Comparison of ENCODE assay signal across 1 cellular context in the genomic region with DNA sequence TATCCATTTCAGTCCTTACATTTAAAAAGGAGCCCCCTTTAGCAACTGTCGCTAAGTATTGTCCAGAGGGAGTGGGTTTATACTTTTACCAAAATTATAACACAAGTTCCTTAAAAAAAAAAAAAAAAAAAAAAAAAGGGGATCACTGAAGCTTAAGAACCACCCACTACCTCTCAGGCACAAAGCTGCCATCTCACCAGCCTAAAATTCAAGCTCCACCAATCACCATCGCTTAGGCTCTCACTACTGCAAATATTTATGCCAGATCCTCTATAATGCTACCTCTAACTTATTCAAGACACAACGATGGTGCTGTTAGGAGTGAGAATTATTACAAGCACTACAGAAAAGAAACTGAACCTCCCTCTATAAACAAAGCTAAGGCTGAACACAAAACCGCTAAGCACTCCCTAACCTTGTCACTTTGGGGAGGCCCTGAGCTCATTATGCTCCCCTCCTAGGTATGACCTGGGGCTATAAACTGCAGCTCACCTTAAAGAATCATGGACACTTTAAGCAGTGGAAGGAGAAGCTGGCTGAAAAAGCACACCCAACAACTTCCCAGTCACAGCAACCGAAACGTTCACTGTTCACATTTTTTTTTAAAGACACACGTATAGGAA.
TF ChIP-seq lines count a peak whose summit lies in the region.

No MANE protein-coding gene starts in this region.

TF ChIP-seq in GM23338, 12 proteins besides CTCF, POLR2A, EP300 and RAD21:
- TF ChIP-seq, protein P1, sequence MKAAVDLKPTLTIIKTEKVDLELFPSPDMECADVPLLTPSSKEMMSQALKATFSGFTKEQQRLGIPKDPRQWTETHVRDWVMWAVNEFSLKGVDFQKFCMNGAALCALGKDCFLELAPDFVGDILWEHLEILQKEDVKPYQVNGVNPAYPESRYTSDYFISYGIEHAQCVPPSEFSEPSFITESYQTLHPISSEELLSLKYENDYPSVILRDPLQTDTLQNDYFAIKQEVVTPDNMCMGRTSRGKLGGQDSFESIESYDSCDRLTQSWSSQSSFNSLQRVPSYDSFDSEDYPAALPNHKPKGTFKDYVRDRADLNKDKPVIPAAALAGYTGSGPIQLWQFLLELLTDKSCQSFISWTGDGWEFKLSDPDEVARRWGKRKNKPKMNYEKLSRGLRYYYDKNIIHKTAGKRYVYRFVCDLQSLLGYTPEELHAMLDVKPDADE (IDR thresholded peaks at IDR 0.05), result no peak
- TF ChIP-seq CREB1 (CRISPR knock-in tag; IDR thresholded peaks at IDR 0.05; ENCODE audit: low read depth), result no peak
- TF ChIP-seq EZH2phosphoT487 (IDR thresholded peaks at IDR 0.05; ENCODE audit: unreplicated experiment), result no peak
- TF ChIP-seq, protein P2, sequence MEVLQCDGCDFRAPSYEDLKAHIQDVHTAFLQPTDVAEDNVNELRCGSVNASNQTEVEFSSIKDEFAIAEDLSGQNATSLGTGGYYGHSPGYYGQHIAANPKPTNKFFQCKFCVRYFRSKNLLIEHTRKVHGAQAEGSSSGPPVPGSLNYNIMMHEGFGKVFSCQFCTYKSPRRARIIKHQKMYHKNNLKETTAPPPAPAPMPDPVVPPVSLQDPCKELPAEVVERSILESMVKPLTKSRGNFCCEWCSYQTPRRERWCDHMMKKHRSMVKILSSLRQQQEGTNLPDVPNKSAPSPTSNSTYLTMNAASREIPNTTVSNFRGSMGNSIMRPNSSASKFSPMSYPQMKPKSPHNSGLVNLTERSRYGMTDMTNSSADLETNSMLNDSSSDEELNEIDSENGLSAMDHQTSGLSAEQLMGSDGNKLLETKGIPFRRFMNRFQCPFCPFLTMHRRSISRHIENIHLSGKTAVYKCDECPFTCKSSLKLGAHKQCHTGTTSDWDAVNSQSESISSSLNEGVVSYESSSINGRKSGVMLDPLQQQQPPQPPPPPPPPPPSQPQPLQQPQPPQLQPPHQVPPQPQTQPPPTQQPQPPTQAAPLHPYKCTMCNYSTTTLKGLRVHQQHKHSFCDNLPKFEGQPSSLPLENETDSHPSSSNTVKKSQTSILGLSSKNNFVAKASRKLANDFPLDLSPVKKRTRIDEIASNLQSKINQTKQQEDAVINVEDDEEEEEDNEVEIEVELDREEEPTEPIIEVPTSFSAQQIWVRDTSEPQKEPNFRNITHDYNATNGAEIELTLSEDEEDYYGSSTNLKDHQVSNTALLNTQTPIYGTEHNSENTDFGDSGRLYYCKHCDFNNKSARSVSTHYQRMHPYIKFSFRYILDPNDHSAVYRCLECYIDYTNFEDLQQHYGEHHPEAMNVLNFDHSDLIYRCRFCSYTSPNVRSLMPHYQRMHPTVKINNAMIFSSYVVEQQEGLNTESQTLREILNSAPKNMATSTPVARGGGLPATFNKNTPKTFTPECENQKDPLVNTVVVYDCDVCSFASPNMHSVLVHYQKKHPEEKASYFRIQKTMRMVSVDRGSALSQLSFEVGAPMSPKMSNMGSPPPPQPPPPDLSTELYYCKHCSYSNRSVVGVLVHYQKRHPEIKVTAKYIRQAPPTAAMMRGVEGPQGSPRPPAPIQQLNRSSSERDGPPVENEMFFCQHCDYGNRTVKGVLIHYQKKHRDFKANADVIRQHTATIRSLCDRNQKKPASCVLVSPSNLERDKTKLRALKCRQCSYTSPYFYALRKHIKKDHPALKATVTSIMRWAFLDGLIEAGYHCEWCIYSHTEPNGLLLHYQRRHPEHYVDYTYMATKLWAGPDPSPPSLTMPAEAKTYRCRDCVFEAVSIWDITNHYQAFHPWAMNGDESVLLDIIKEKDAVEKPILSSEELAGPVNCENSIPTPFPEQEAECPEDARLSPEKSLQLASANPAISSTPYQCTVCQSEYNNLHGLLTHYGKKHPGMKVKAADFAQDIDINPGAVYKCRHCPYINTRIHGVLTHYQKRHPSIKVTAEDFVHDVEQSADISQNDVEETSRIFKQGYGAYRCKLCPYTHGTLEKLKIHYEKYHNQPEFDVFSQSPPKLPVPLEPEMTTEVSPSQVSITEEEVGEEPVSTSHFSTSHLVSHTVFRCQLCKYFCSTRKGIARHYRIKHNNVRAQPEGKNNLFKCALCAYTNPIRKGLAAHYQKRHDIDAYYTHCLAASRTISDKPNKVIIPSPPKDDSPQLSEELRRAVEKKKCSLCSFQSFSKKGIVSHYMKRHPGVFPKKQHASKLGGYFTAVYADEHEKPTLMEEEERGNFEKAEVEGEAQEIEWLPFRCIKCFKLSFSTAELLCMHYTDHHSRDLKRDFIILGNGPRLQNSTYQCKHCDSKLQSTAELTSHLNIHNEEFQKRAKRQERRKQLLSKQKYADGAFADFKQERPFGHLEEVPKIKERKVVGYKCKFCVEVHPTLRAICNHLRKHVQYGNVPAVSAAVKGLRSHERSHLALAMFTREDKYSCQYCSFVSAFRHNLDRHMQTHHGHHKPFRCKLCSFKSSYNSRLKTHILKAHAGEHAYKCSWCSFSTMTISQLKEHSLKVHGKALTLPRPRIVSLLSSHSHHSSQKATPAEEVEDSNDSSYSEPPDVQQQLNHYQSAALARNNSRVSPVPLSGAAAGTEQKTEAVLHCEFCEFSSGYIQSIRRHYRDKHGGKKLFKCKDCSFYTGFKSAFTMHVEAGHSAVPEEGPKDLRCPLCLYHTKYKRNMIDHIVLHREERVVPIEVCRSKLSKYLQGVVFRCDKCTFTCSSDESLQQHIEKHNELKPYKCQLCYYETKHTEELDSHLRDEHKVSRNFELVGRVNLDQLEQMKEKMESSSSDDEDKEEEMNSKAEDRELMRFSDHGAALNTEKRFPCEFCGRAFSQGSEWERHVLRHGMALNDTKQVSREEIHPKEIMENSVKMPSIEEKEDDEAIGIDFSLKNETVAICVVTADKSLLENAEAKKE (CRISPR knock-in tag; IDR thresholded peaks at IDR 0.05), result no peak
- TF ChIP-seq JUNB (IDR thresholded peaks at IDR 0.05; ENCODE audit: unreplicated experiment), result no peak
- no peak for TF ChIP-seq STAT1 (IDR thresholded peaks at IDR 0.05; ENCODE audit: unreplicated experiment)
- no peak for TF ChIP-seq ZNF331 (CRISPR knock-in tag; IDR thresholded peaks at IDR 0.05; ENCODE audit: low read depth)
- TF ChIP-seq, protein P3, sequence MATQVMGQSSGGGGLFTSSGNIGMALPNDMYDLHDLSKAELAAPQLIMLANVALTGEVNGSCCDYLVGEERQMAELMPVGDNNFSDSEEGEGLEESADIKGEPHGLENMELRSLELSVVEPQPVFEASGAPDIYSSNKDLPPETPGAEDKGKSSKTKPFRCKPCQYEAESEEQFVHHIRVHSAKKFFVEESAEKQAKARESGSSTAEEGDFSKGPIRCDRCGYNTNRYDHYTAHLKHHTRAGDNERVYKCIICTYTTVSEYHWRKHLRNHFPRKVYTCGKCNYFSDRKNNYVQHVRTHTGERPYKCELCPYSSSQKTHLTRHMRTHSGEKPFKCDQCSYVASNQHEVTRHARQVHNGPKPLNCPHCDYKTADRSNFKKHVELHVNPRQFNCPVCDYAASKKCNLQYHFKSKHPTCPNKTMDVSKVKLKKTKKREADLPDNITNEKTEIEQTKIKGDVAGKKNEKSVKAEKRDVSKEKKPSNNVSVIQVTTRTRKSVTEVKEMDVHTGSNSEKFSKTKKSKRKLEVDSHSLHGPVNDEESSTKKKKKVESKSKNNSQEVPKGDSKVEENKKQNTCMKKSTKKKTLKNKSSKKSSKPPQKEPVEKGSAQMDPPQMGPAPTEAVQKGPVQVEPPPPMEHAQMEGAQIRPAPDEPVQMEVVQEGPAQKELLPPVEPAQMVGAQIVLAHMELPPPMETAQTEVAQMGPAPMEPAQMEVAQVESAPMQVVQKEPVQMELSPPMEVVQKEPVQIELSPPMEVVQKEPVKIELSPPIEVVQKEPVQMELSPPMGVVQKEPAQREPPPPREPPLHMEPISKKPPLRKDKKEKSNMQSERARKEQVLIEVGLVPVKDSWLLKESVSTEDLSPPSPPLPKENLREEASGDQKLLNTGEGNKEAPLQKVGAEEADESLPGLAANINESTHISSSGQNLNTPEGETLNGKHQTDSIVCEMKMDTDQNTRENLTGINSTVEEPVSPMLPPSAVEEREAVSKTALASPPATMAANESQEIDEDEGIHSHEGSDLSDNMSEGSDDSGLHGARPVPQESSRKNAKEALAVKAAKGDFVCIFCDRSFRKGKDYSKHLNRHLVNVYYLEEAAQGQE (IDR thresholded peaks at IDR 0.05; ENCODE audit: unreplicated experiment), result no peak
- TF ChIP-seq ZNF114 (CRISPR knock-in tag; IDR thresholded peaks at IDR 0.05), result no peak
- no peak for TF ChIP-seq NANOG (IDR thresholded peaks at IDR 0.05; ENCODE audit: borderline replicate concordance)
- TF ChIP-seq EZH2 (IDR thresholded peaks at IDR 0.05; ENCODE audit: low read depth, unreplicated experiment), result no peak
- no peak for TF ChIP-seq POLR2AphosphoS5 (IDR thresholded peaks at IDR 0.05; ENCODE audit: low read depth)
